8 cellular contexts compared by ENCODE assay signal in the genomic region with DNA sequence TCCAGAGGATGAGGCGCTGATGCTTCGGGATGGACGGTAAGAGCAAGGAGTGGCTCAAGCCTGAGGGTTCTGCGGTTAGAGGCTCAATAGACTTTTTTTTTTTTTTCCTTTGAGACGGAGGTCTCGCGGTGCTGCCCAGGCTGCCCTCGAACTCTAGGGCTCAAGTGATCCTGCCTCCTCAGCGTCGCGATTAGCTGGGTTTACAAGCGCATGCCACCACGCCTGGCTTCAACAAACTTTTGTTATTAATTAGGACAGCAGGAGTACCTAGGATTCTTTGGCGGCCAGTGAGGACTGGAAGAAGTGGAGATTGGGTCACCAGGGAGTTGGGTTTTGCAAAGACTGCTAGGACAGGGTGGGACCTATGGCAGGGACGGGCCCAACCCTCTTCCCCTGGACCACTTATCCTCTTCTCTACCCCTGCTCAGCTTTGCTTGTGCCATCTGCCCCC. TPM values are rescaled to one million over a fixed set of nuclear protein-coding genes. Genes with fewer than 3 reads are reported as not detected.
DNase-seq lines count a peak whose midpoint lies in the region; ATAC-seq and TF ChIP-seq lines count a peak whose summit lies in the region.

No MANE protein-coding gene starts in this region.

- 1 to 13% methylated on average over 13 to 14 of the region's 15 CpGs for WGBS in mesodermal cell (ENCODE audit: insufficient coverage in 2 of 2), 2 experiments

- no peaks in the 10 kb centered on the region for H3K27me3 Mint-ChIP-seq in activated CD4-positive, alpha-beta T cell treated with anti-CD3 and anti-CD28 coated beads for 36 hours

- H3K4me1 Mint-ChIP-seq in activated CD4-positive, alpha-beta T cell treated with anti-CD3 and anti-CD28 coated beads for 36 hours = peaks cover 44% of the 10 kb centered on the region

- ATAC-seq in activated CD4-positive, alpha-beta T cell treated with anti-CD3 and anti-CD28 coated beads for 36 hours = peak; percentile 1
- ATAC-seq in GM18909 (IDR thresholded peaks at IDR 0.05; ENCODE audit: poor library complexity, unreplicated experiment) = no peak

- H3K36me3 ChIP-seq in NT2/D1 (ENCODE audit: insufficient read depth, insufficient read length, low read length) (peaks cover 58% of the 10 kb centered on the region), colonic mucosa (no peaks in the 10 kb centered on the region), mesodermal cell (ENCODE audit: control insufficient read depth, insufficient read depth, low read length) (peaks cover 32% of the 10 kb centered on the region)

- TF ChIP-seq CTCF in colonic mucosa (IDR thresholded peaks at IDR 0.05) = no peak

- H3K9me3 ChIP-seq in NT2/D1 (ENCODE audit: insufficient read depth, low read length) (no peaks in the 10 kb centered on the region), colonic mucosa (no peaks in the 10 kb centered on the region), mesodermal cell (ENCODE audit: control insufficient read depth, low read length) (no peaks in the 10 kb centered on the region)

- POLR2A ChIA-PET in activated CD4-positive, alpha-beta T cell treated with anti-CD3 and anti-CD28 coated beads for 36 hours (lab: Charles Lee) = interaction anchor here (0.6 to 2.8 kb wide), 5 partner anchors 9 to 233 kb away, joined by 3 to 14 read pairs (median 9); a partner anchor contains a TSS

- H3K9ac ChIP-seq in NT2/D1 (ENCODE audit: insufficient read length, low read depth) (peak overlapping the region; percentile 97), colonic mucosa (ENCODE audit: low read depth in 2 of 2, low read length in 2 of 2) (peak overlapping the region; percentile 73 to 99)

- H3K9me3 Mint-ChIP-seq in activated CD4-positive, alpha-beta T cell treated with anti-CD3 and anti-CD28 coated beads for 36 hours (ENCODE audit: low read depth) = no peaks in the 10 kb centered on the region

- H3K4me1 ChIP-seq in NT2/D1 (ENCODE audit: insufficient read depth, insufficient read length) (peaks cover 10% of the 10 kb centered on the region), colonic mucosa (peaks cover 11% of the 10 kb centered on the region), mesodermal cell (ENCODE audit: control insufficient read depth, insufficient read depth, low read length, poor library complexity, severe bottlenecking) (peaks cover 3% of the 10 kb centered on the region)

- H3K4me3 ChIP-seq in NT2/D1 (ENCODE audit: insufficient read length, low read depth) (peak overlapping the region; percentile 96), colonic mucosa (peak overlapping the region; percentile 83), mesodermal cell (ENCODE audit: extremely low read depth, insufficient read depth, low read length, poor library complexity, severe bottlenecking) (peak overlapping the region; percentile 67)

- peak overlapping the region; percentile 98 for H3K27ac Mint-ChIP-seq in activated CD4-positive, alpha-beta T cell treated with anti-CD3 and anti-CD28 coated beads for 36 hours

- H3K27ac ChIP-seq in colonic mucosa (peak overlapping the region; percentile 64), mesodermal cell (ENCODE audit: low read depth, low read length, severe bottlenecking) (peak overlapping the region; percentile 77)

- DNase-seq in activated CD4-positive, alpha-beta T cell treated with anti-CD3 and anti-CD28 coated beads for 36 hours = peak; percentile 37
- DNase-seq in activated CD4-positive, alpha-beta T cell treated with anti-CD3 and anti-CD28 coated beads for 48 hours = no peak
- no peak for DNase-seq in NT2/D1 (ENCODE audit: low read depth, low spot score)
- no peak for DNase-seq in colonic mucosa
- DNase-seq in stimulated activated CD8-positive, alpha-beta memory T cell treated with anti-CD3 and anti-CD28 coated beads, Interleukin-4, amount 100 ng/mL, for 48 hours = no peak
- no peak for DNase-seq in activated CD4-positive, alpha-beta T cell treated with anti-CD3 and anti-CD28 coated beads, Interleukin-2, amount 50 U/mL, for 1 hour

- peak overlapping the region; percentile 92 for H3K4me3 Mint-ChIP-seq in activated CD4-positive, alpha-beta T cell treated with anti-CD3 and anti-CD28 coated beads for 36 hours

- H3K36me3 Mint-ChIP-seq in activated CD4-positive, alpha-beta T cell treated with anti-CD3 and anti-CD28 coated beads for 36 hours (ENCODE audit: low read depth) = peaks cover 56% of the 10 kb centered on the region

- CTCF ChIA-PET in activated CD4-positive, alpha-beta T cell treated with anti-CD3 and anti-CD28 coated beads for 36 hours (lab: Charles Lee) = interaction anchor here (0.6 to 4.4 kb wide), 5 partner anchors 10 to 115 kb away, joined by 3 to 25 read pairs (median 7); a partner anchor contains a TSS

- H3K27me3 ChIP-seq in NT2/D1 (ENCODE audit: insufficient read depth, insufficient read length) = no peaks in the 10 kb centered on the region
- H3K27me3 ChIP-seq in colonic mucosa = no peaks in the 10 kb centered on the region

- intact Hi-C loops in activated CD4-positive, alpha-beta T cell treated with anti-CD3 and anti-CD28 coated beads for 36 hours (cut with DNase I, micrococcal nuclease) = loop anchor here (1.0 to 10.0 kb wide), 10 partner anchors 20 to 602 kb away; a partner anchor contains a TSS
- intact Hi-C loops in colonic mucosa (cut with DNase I) = no loop called here

RNA-seq across cellular contexts. Expression of a gene that starts 0.6 kb away (rescaled TPM):
- 10 to 100 TPM; 64.3 to 90.8 TPM for total RNA-seq in activated CD4-positive, alpha-beta T cell treated with anti-CD3 and anti-CD28 coated beads for 36 hours
- 10 to 100 TPM; 22.7 to 31.8 TPM for total RNA-seq in colonic mucosa
- 47.4 TPM for polyA plus RNA-seq in mesodermal cell (2013, experiment 1 of 2)
- polyA plus RNA-seq in mesodermal cell (2013, experiment 2 of 2) = 39.3 TPM

RNA-seq across cellular contexts. Expression of a gene that starts 0.8 kb away (rescaled TPM):
- 1 to 10 TPM; 4.3 to 5.1 TPM for total RNA-seq in activated CD4-positive, alpha-beta T cell treated with anti-CD3 and anti-CD28 coated beads for 36 hours
- 1 to 10 TPM; 6.8 to 7.2 TPM for total RNA-seq in colonic mucosa
- polyA plus RNA-seq in mesodermal cell (2013, experiment 1 of 2) = 11.7 TPM
- 11.4 TPM for polyA plus RNA-seq in mesodermal cell (2013, experiment 2 of 2)

RNA-seq across cellular contexts. Expression of a gene that starts 9.2 kb away (rescaled TPM):
- 1 to 10 TPM in 1 of 2 experiments, under 1 TPM in 1; 0.69 to 2.3 TPM for total RNA-seq in activated CD4-positive, alpha-beta T cell treated with anti-CD3 and anti-CD28 coated beads for 36 hours
- total RNA-seq in colonic mucosa = under 1 TPM in 1 of 2 donors, not detected in 1; 0.67 TPM
- polyA plus RNA-seq in mesodermal cell (2013, experiment 1 of 2) = 0.81 TPM
- polyA plus RNA-seq in mesodermal cell (2013, experiment 2 of 2) = not detected

RNA-seq across cellular contexts. Expression of a gene that starts 10.1 kb away (rescaled TPM):
- 10 to 100 TPM; 18.4 to 19.2 TPM for total RNA-seq in activated CD4-positive, alpha-beta T cell treated with anti-CD3 and anti-CD28 coated beads for 36 hours
- 1 to 10 TPM in 1 of 2 donors, under 1 TPM in 1; 0.72 to 1.2 TPM for total RNA-seq in colonic mucosa
- polyA plus RNA-seq in mesodermal cell (2013, experiment 1 of 2) = not detected
- not detected for polyA plus RNA-seq in mesodermal cell (2013, experiment 2 of 2)

RNA-seq across cellular contexts. Expression of a gene that starts 20.1 kb away (rescaled TPM):
- total RNA-seq in activated CD4-positive, alpha-beta T cell treated with anti-CD3 and anti-CD28 coated beads for 36 hours = 1 to 10 TPM; 3.2 to 3.5 TPM
- total RNA-seq in colonic mucosa = 1 to 10 TPM; 1.6 to 3.2 TPM
- 30.0 TPM for polyA plus RNA-seq in mesodermal cell (2013, experiment 1 of 2)
- polyA plus RNA-seq in mesodermal cell (2013, experiment 2 of 2) = 18.4 TPM
